ENCODE assay signal across 8 cellular contexts in the genomic region with DNA sequence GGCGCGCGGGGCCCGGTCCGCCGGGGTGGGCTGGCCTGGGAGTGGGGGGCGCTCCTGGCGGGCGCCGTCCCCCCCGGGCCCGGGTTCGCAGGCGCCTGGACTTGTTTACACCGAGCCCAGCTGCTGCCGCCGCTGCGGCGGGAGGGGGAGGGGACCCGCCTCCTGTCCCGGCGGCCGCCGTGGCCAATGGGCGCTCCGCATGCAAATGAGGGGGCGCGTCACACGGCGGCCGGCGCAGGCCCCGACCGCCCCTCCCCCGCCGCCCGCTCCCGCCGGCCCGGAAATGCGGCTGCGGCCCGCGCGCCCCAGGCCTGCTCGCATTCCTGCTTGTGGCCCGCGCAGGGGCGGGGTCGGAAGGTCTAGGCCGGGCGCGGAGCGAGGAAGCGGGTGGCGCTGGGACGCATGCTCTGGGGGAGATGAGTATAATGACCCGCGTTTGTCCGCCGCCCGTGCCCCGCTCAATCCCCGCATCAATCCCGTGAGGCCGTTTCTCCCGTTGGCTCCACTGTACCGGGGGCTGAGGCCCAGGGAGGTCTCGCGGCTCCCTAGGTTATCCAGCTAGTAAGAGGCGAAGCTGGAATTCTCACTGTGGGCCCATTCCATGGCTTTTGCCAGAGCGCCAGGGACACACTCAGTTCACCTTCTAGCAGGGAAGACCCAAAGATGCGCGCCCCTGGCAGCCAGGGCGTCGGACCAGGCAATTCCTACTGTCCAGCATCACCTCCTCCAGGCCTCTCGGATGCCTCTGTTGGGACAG. TPM values are rescaled to one million over a fixed set of nuclear protein-coding genes. Genes with fewer than 3 reads are reported as not detected.
DNase-seq lines count a peak whose midpoint lies in the region; ATAC-seq and TF ChIP-seq lines count a peak whose summit lies in the region.

A gene with protein sequence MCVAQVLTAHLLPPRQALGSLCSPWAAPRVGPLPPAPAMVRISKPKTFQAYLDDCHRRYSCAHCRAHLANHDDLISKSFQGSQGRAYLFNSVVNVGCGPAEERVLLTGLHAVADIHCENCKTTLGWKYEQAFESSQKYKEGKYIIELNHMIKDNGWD (minus strand): TSS at position 109 of the 757 bp plus-strand sequence. CDS start 731 bp downstream, outside the sequence.

- peaks cover 11% of the 10 kb centered on the region for H3K36me3 Mint-ChIP-seq in natural killer cell treated with Interleukin-12 subunit alpha and Interleukin-12 subunit beta and Interleukin-15 and Interleukin-18, amount 100 ng/mL, for 72 hours

- H3K27me3 ChIP-seq in RWPE2 (ENCODE audit: insufficient read depth, poor library complexity, severe bottlenecking) = no peaks in the 10 kb centered on the region

- H3K4me1 Mint-ChIP-seq in natural killer cell treated with Interleukin-12 subunit alpha and Interleukin-12 subunit beta and Interleukin-15 and Interleukin-18, amount 100 ng/mL, for 72 hours (ENCODE audit: low read depth in 2 of 2) = peaks cover 30 to 36% of the 10 kb centered on the region in 2 donors

- no peaks in the 10 kb centered on the region; the same call in 1 of the 2 replicates for H3K36me3 ChIP-seq in RWPE2 (ENCODE audit: low read depth)

- peaks cover 18% of the 10 kb centered on the region for H3K9me3 ChIP-seq in RWPE2 (ENCODE audit: severe bottlenecking)

- TF ChIP-seq CTCF in RWPE2 (IDR thresholded peaks at IDR 0.05; ENCODE audit: poor library complexity, severe bottlenecking) = no peak
- no peak for TF ChIP-seq CTCF in fibroblast of the aortic adventitia (IDR thresholded peaks at IDR 0.05; ENCODE audit: insufficient read depth, low read length)

- peak within 1 kb of the TSS; percentile 84 to 88 for H3K27ac Mint-ChIP-seq in natural killer cell treated with Interleukin-12 subunit alpha and Interleukin-12 subunit beta and Interleukin-15 and Interleukin-18, amount 100 ng/mL, for 72 hours

- H3K9me3 Mint-ChIP-seq in natural killer cell treated with Interleukin-12 subunit alpha and Interleukin-12 subunit beta and Interleukin-15 and Interleukin-18, amount 100 ng/mL, for 72 hours = peaks cover 5% of the 10 kb centered on the region

- H3K4me3 ChIP-seq in RWPE2 (ENCODE audit: severe bottlenecking) (peak within 1 kb of the TSS; percentile 44), fibroblast of the aortic adventitia (ENCODE audit: low read depth, low read length) (peak within 1 kb of the TSS; percentile 85)

- no peaks in the 10 kb centered on the region for H3K4me1 ChIP-seq in RWPE2 (ENCODE audit: insufficient read depth, poor library complexity, severe bottlenecking)

- ATAC-seq in RWPE2 (ENCODE audit: low read depth) = peak; percentile 62
- ATAC-seq in natural killer cell treated with Interleukin-12 subunit alpha and Interleukin-12 subunit beta and Interleukin-15 and Interleukin-18, amount 100 ng/mL, for 72 hours = peak; percentile 81 to 84

- H3K27me3 Mint-ChIP-seq in natural killer cell treated with Interleukin-12 subunit alpha and Interleukin-12 subunit beta and Interleukin-15 and Interleukin-18, amount 100 ng/mL, for 72 hours = no peaks in the 10 kb centered on the region

- TF ChIP-seq EP300 in Ishikawa (IDR thresholded peaks at IDR 0.05; ENCODE audit: borderline replicate concordance) = peak; percentile 40; the same call in 1 of the 2 replicates

- DNase-seq in AG20443 (ENCODE audit: low spot score) = peak; percentile 99
- peak; percentile 93 for DNase-seq in GM19240 (ENCODE audit: insufficient read length, low spot score)
- DNase-seq in RWPE2 (ENCODE audit: low spot score) = peak; percentile 86
- DNase-seq in activated gamma-delta T cell treated with Interleukin-2 at 50 U/mL for 16 hours = peak; percentile 90
- DNase-seq in fibroblast of the aortic adventitia (ENCODE audit: low read depth) = peak; percentile 79
- DNase-seq in natural killer cell treated with Interleukin-12 subunit alpha and Interleukin-12 subunit beta and Interleukin-15 and Interleukin-18, amount 100 ng/mL, for 72 hours (ENCODE audit: low spot score) = peak; percentile 95
- DNase-seq in stimulated activated naive CD4-positive, alpha-beta T cell (lab: John Stamatoyannopoulos, UW) = peak; percentile 74 to 87 (median 84)

- peak within 1 kb of the TSS; percentile 78 for H3K4me3 Mint-ChIP-seq in natural killer cell treated with Interleukin-12 subunit alpha and Interleukin-12 subunit beta and Interleukin-15 and Interleukin-18, amount 100 ng/mL, for 72 hours

- peak within 1 kb of the TSS; percentile 52 for H3K27ac ChIP-seq in RWPE2 (ENCODE audit: poor library complexity, severe bottlenecking)

- no peak; the same call in 1 of the 2 replicates for TF ChIP-seq RAD21 in Ishikawa (IDR thresholded peaks at IDR 0.05; ENCODE audit: low read depth)

TF ChIP-seq in Ishikawa, 13 proteins besides CTCF, POLR2A, EP300 and RAD21:
- TF ChIP-seq ZBTB7A (IDR thresholded peaks at IDR 0.05; ENCODE audit: low read depth) = peak; percentile 56; the same call in 1 of the 2 replicates
- TF ChIP-seq, protein P1, sequence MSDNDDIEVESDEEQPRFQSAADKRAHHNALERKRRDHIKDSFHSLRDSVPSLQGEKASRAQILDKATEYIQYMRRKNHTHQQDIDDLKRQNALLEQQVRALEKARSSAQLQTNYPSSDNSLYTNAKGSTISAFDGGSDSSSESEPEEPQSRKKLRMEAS (IDR thresholded peaks at IDR 0.05) = peak; percentile 63
- peak; percentile 86 for TF ChIP-seq TEAD4 (IDR thresholded peaks at IDR 0.05)
- TF ChIP-seq, protein P2, sequence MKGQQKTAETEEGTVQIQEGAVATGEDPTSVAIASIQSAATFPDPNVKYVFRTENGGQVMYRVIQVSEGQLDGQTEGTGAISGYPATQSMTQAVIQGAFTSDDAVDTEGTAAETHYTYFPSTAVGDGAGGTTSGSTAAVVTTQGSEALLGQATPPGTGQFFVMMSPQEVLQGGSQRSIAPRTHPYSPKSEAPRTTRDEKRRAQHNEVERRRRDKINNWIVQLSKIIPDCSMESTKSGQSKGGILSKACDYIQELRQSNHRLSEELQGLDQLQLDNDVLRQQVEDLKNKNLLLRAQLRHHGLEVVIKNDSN (IDR thresholded peaks at IDR 0.05) = no peak
- TF ChIP-seq TAF1 (IDR thresholded peaks at IDR 0.05; ENCODE audit: low read depth) = peak; percentile 41; the same call in 1 of the 2 replicates
- peak; percentile 39; the same call in 1 of the 2 replicates for TF ChIP-seq TCF12 (IDR thresholded peaks at IDR 0.05; ENCODE audit: low read depth)
- TF ChIP-seq NFIC (IDR thresholded peaks at IDR 0.05) = no peak; the same call in 1 of the 2 replicates
- TF ChIP-seq CREB1 (IDR thresholded peaks at IDR 0.05; ENCODE audit: low read depth) = no peak
- TF ChIP-seq CEBPB (IDR thresholded peaks at IDR 0.05) = no peak

RNA-seq across cellular contexts. Expression of the gene that starts here (rescaled TPM):
- total RNA-seq in fibroblast of the aortic adventitia (ENCODE audit: low replicate concordance) = 15.8 and 19.8 TPM in 2 replicates
- total RNA-seq in natural killer cell treated with Interleukin-12 subunit alpha and Interleukin-12 subunit beta and Interleukin-15 and Interleukin-18, amount 100 ng/mL, for 72 hours = 10 to 100 TPM; 21.1 to 25.8 TPM

Comparison
In these comparisons a context has a peak if more than half of its experiments do, and no peak if none do; other contexts are left out.
1. Peak in every context shown above with its lines: DNase-seq, ATAC-seq, H3K4me3 ChIP-seq and H3K27ac ChIP-seq.